19 cellular contexts compared by ENCODE assay signal in genomic region chr15:48374472-48374871, GRCh38.
"Had no signal": no experiment of that assay in that cellular context is flagged by ENCODE, and none has a peak within 500 bp of the region (broad histone marks: within the 10 kb centered on the region; RNA-seq: fewer than 3 reads in every experiment).

No MANE protein-coding gene starts in this region.

- H3K36me3 Mint-ChIP-seq: natural killer cell treated with Interleukin-12 subunit alpha and Interleukin-12 subunit beta and Interleukin-15 and Interleukin-18, amount 100 ng/mL, for 72 hours; stimulated activated effector memory CD8-positive, alpha-beta T cell treated with anti-CD3 and anti-CD28 coated beads, Interleukin-12 subunit alpha, Interleukin-12 subunit beta, amount 100 ng/mL, for 72 hours had no signal

- H3K4me1 ChIP-seq: foreskin keratinocyte, pancreas, stomach, suprapubic skin had no signal

- H3K4me3 ChIP-seq: pancreas, stomach, suprapubic skin, tibial nerve had no signal

- H3K4me3 Mint-ChIP-seq: activated CD4-positive, alpha-beta memory T cell treated with anti-CD3 and anti-CD28 coated beads, Interleukin-2, amount 10 ng/mL, durations not matched to agents 7 days and 5 days; activated naive CD8-positive, alpha-beta T cell treated with anti-CD3 and anti-CD28 coated beads, Interleukin-2, amount 50 U/mL, for 24 hours; activated T-cell treated with anti-CD3 and anti-CD28 coated beads, Interleukin-2, amount 50 U/mL, for 72 hours; natural killer cell treated with Interleukin-12 subunit alpha and Interleukin-12 subunit beta and Interleukin-15 and Interleukin-18, amount 100 ng/mL, for 72 hours; stimulated activated effector memory CD8-positive, alpha-beta T cell treated with anti-CD3 and anti-CD28 coated beads, Interleukin-12 subunit alpha, Interleukin-12 subunit beta, amount 100 ng/mL, for 72 hours; T-helper 17 cell had no signal

- FAIRE-seq: bronchial epithelial cell, pancreas had no signal

- H3K36me3 ChIP-seq: neutrophil, pancreas, stomach, suprapubic skin, tibial nerve had no signal

- H3K27ac Mint-ChIP-seq: activated CD4-positive, alpha-beta memory T cell treated with anti-CD3 and anti-CD28 coated beads, Interleukin-2, amount 10 ng/mL, durations not matched to agents 7 days and 5 days; activated naive CD8-positive, alpha-beta T cell treated with anti-CD3 and anti-CD28 coated beads, Interleukin-2, amount 50 U/mL, for 24 hours; activated T-cell treated with anti-CD3 and anti-CD28 coated beads, Interleukin-2, amount 50 U/mL, for 72 hours; natural killer cell treated with Interleukin-12 subunit alpha and Interleukin-12 subunit beta and Interleukin-15 and Interleukin-18, amount 100 ng/mL, for 72 hours; stimulated activated effector memory CD8-positive, alpha-beta T cell treated with anti-CD3 and anti-CD28 coated beads, Interleukin-12 subunit alpha, Interleukin-12 subunit beta, amount 100 ng/mL, for 72 hours; T-helper 17 cell had no signal

- H3K9me3 ChIP-seq: neutrophil, pancreas, stomach, suprapubic skin, tibial nerve had no signal

- ATAC-seq: activated naive CD8-positive, alpha-beta T cell treated with anti-CD3 and anti-CD28 coated beads, Interleukin-2, amount 50 U/mL, for 24 hours; activated T-cell treated with anti-CD3 and anti-CD28 coated beads, Interleukin-2, amount 50 U/mL, for 72 hours; natural killer cell treated with Interleukin-12 subunit alpha and Interleukin-12 subunit beta and Interleukin-15 and Interleukin-18, amount 100 ng/mL, for 72 hours; stimulated activated effector memory CD8-positive, alpha-beta T cell treated with anti-CD3 and anti-CD28 coated beads, Interleukin-12 subunit alpha, Interleukin-12 subunit beta, amount 100 ng/mL, for 72 hours; T-helper 17 cell had no signal

- DNase-seq: activated CD4-positive, alpha-beta memory T cell treated with anti-CD3 and anti-CD28 coated beads, Interleukin-2, amount 10 ng/mL, durations not matched to agents 7 days and 5 days; activated CD4-positive, alpha-beta T cell treated with anti-CD3 and anti-CD28 coated beads for 48 hours; activated CD4-positive, CD25-positive, alpha-beta regulatory T cell; activated effector memory CD4-positive, alpha-beta T cell treated with anti-CD3 and anti-CD28 coated beads, Interleukin-2, amount 50 U/mL, for 16 hours; activated naive CD4-positive, alpha-beta T cell treated with anti-CD3 and anti-CD28 coated beads, Interleukin-2, amount 50 U/mL, for 16 hours; activated naive CD8-positive, alpha-beta T cell treated with anti-CD3 and anti-CD28 coated beads, Interleukin-2, amount 50 U/mL, for 24 hours; activated T-cell treated with anti-CD3 and anti-CD28 coated beads, Interleukin-2, amount 50 U/mL, for 72 hours; cerebellar nuclear complex; pancreas; stimulated activated CD4-positive, alpha-beta T cell treated with anti-CD3 and anti-CD28 coated beads, Interleukin-2, amount 100 ng/mL, for 24 hours; stomach; T-helper 17 cell had no signal

- H3K27me3 ChIP-seq: foreskin keratinocyte, neutrophil, pancreas, suprapubic skin, tibial nerve had no signal

- H3K9me3 Mint-ChIP-seq: natural killer cell treated with Interleukin-12 subunit alpha and Interleukin-12 subunit beta and Interleukin-15 and Interleukin-18, amount 100 ng/mL, for 72 hours; stimulated activated effector memory CD8-positive, alpha-beta T cell treated with anti-CD3 and anti-CD28 coated beads, Interleukin-12 subunit alpha, Interleukin-12 subunit beta, amount 100 ng/mL, for 72 hours had no signal

- H3K4me1 Mint-ChIP-seq: activated CD4-positive, alpha-beta memory T cell treated with anti-CD3 and anti-CD28 coated beads, Interleukin-2, amount 10 ng/mL, durations not matched to agents 7 days and 5 days; activated naive CD8-positive, alpha-beta T cell treated with anti-CD3 and anti-CD28 coated beads, Interleukin-2, amount 50 U/mL, for 24 hours; stimulated activated effector memory CD8-positive, alpha-beta T cell treated with anti-CD3 and anti-CD28 coated beads, Interleukin-12 subunit alpha, Interleukin-12 subunit beta, amount 100 ng/mL, for 72 hours had no signal

- H3K27ac ChIP-seq: foreskin keratinocyte, neutrophil, pancreas, stomach, suprapubic skin, tibial nerve had no signal
